5 cellular contexts compared by ENCODE assay signal in genomic region chr3:27424812-27425521, GRCh38. TPM values are rescaled to one million over a fixed set of nuclear protein-coding genes. Genes with fewer than 3 reads are reported as not detected.
DNase-seq lines count a peak whose midpoint lies in the region; ATAC-seq, FAIRE-seq and TF ChIP-seq lines count a peak whose summit lies in the region.
"Not testable (repeated sequence)": the region's sequence is repeated elsewhere in the genome, so short reads cannot be mapped to it uniquely, and the experiment has no call there.

No MANE protein-coding gene starts in this region.

- CTCF ChIA-PET in H1 (lab: Charles Lee; ENCODE audit: partially characterized antibody) = interaction anchor here (0.6 to 0.9 kb wide), 2 partner anchors 15 to 234 kb away, joined by 3 read pairs; no protein-coding TSS in a partner anchor
- CTCF ChIA-PET in HepG2 (lab: Yijun Ruan, JAX; ENCODE audit: low intra/inter-chr PET ratio, low total read pairs) = not testable (repeated sequence)

- not testable (repeated sequence) for H3K23me2 ChIP-seq in H1 (ENCODE audit: low read depth, low read length)

- H3K79me1 ChIP-seq in H1 (ENCODE audit: low read depth, low read length) = not testable (repeated sequence)

- not testable (repeated sequence) for H3K23ac ChIP-seq in H1 (ENCODE audit: insufficient read length)

- not testable (repeated sequence) for H3K4me3 Mint-ChIP-seq in HFFc6

- not testable (repeated sequence) for H2AFZ ChIP-seq in H1 (ENCODE audit: low read length); HepG2 (ENCODE audit: low read length)

- not testable (repeated sequence) for H3K56ac ChIP-seq in H1 (replicated peaks; ENCODE audit: insufficient read length, low read depth, low read length)

- not testable (repeated sequence) for H3K9ac ChIP-seq in H1 (replicated peaks in 1 of 4; ENCODE audit: extremely low read depth in 1 of 4, low read depth in 3 of 4, low read length in 3 of 4); HepG2 (ENCODE audit: insufficient read depth, low read depth, low read length)

- FAIRE-seq in H1 (lab: Jason Lieb, UNC); HepG2 (lab: Jason Lieb, UNC): not testable (repeated sequence)

- H3K36me3 ChIP-seq in H1 (ENCODE audit: control insufficient read depth in 2 of 4, insufficient read depth in 4 of 4, low read length in 3 of 4) (peaks cover 0 to 42% (median 25%) of the 10 kb centered on the region in 4 experiments; a peak in 7 of 8 replicates), HepG2 (replicated peaks in 1 of 2; ENCODE audit: control insufficient read depth in 1 of 2, insufficient read depth in 2 of 2, low read length in 2 of 2) (peaks cover 5 to 33% of the 10 kb centered on the region in 2 experiments), psoas muscle (ENCODE audit: insufficient read depth in 1 of 2, low read depth in 1 of 2) (peaks cover 0 to 47% of the 10 kb centered on the region in 2 donors)

- intact Hi-C loops in HepG2 (cut with micrococcal nuclease; ENCODE audit: unreplicated experiment) = not testable (repeated sequence)
- intact Hi-C loops in psoas muscle (cut with DNase I) = loop anchor here in 1 of 2 donors (5.0 kb wide), 1 partner anchor 63 kb away; no protein-coding TSS in a partner anchor

- H3K27ac ChIP-seq in H1 (ENCODE audit: low read depth, low read length); HepG2 (ENCODE audit: extremely low read length, insufficient read depth, low read length): not testable (repeated sequence)
- H3K27ac ChIP-seq in psoas muscle = peak overlapping the region; percentile 54

- not testable (repeated sequence) for H3K14ac ChIP-seq in H1 (ENCODE audit: insufficient read length)

- peak overlapping the region; percentile 58 for H3K27ac Mint-ChIP-seq in HFFc6

- not testable (repeated sequence) for H3K18ac ChIP-seq in H1 (ENCODE audit: extremely low read depth, low read length)

- H3K4ac ChIP-seq in H1 (replicated peaks; ENCODE audit: insufficient read length, low read depth, low read length) = not testable (repeated sequence)

- TF ChIP-seq POLR2A in H1 (IDR thresholded peaks at IDR 0.05; ENCODE audit: control extremely low read depth in 1 of 2, low read depth in 2 of 2, low read length in 2 of 2); HepG2 (IDR thresholded peaks at IDR 0.05; ENCODE audit: insufficient read depth in 1 of 2, low read depth in 2 of 2, low read length in 2 of 2): not testable (repeated sequence)

- H2AK5ac ChIP-seq in H1 (ENCODE audit: low read depth, low read length) = not testable (repeated sequence)

- H3K4me1 ChIP-seq in H1 (replicated peaks in 1 of 4; ENCODE audit: control insufficient read depth in 3 of 4, insufficient read depth in 4 of 4, low read length in 3 of 4); HepG2 (ENCODE audit: insufficient read depth, low read length): not testable (repeated sequence)
- H3K4me1 ChIP-seq in psoas muscle = peaks cover 22% of the 10 kb centered on the region

- WGBS in H1 (ENCODE audit: extremely low coverage in 1 of 2, insufficient coverage in 1 of 2, insufficient read length in 1 of 2, insufficient replicate concordance in 2 of 2, low coverage in 1 of 2, low lambda C conversion rate in 2 of 2, missing lambda C conversion rate in 1 of 2), 2 experiments = 89% methylated on average over 11 of the region's 13 CpGs; no CpG with 5 or more reads in 1 of the 2 experiments
- WGBS in HepG2 (ENCODE audit: low lambda C conversion rate) = 98% methylated on average over 13 of the region's 13 CpGs
- WGBS in psoas muscle, 3 donors = 78 to 89% (median 85%) methylated on average over 12 to 13 of the region's 13 CpGs

- not testable (repeated sequence) for H2BK20ac ChIP-seq in H1 (ENCODE audit: low read length)

- not testable (repeated sequence) for H3K4me3 ChIP-seq in H1 (ENCODE audit: extremely low read depth in 1 of 4, insufficient read depth in 2 of 4, low read depth in 3 of 4, low read length in 4 of 4); HepG2 (replicated peaks in 1 of 3; ENCODE audit: insufficient read depth in 1 of 3, low read depth in 2 of 3, low read length in 3 of 3); psoas muscle

- in situ Hi-C loops in HepG2 (cut with HindIII; ENCODE audit: extremely low pct_ligation_motif_present, low pct_unique_long_range_greater_than_20kb) = not testable (repeated sequence)

- DNase-seq in HFFc6; H1 (ENCODE audit: low read depth in 1 of 2, low spot score in 2 of 2); HepG2 (ENCODE audit: low spot score); psoas muscle: not testable (repeated sequence)
- DNase-seq in LHCN-M2 (ENCODE audit: low read depth) = peak; percentile 4

- POLR2A ChIA-PET in H1 (lab: Charles Lee; ENCODE audit: partially characterized antibody); HepG2 (lab: Yijun Ruan, JAX): not testable (repeated sequence)

- not testable (repeated sequence) for H4K5ac ChIP-seq in H1 (ENCODE audit: insufficient read length, low read depth, low read length)

- ATAC-seq in HepG2 = not testable (repeated sequence)
- ATAC-seq in psoas muscle = peak in 1 of 4 donors; percentile 25

- TF ChIP-seq CTCF in HFFc6 (IDR thresholded peaks at IDR 0.05); H1 (IDR thresholded peaks at IDR 0.05; ENCODE audit: control extremely low read depth in 1 of 3, insufficient read depth in 1 of 3, low read depth in 1 of 3, low read length in 3 of 3); HepG2 (CRISPR knock-in tag; IDR thresholded peaks at IDR 0.05); psoas muscle (IDR thresholded peaks at IDR 0.05): not testable (repeated sequence)

- not testable (repeated sequence) for H4K20me1 ChIP-seq in H1 (replicated peaks in 1 of 2; ENCODE audit: control insufficient read depth in 1 of 2, insufficient read depth in 2 of 2, low read length in 2 of 2); HepG2 (ENCODE audit: insufficient read depth, low read length)

- not testable (repeated sequence) for BruUV-seq in HepG2 (replicated peaks; lab: Mats Ljungman, UMichigan)

- H3K79me2 ChIP-seq in H1 (ENCODE audit: control insufficient read depth in 1 of 2, insufficient read depth in 2 of 2, low read length in 2 of 2); HepG2 (ENCODE audit: insufficient read depth, low read length): not testable (repeated sequence)

- not testable (repeated sequence) for TF ChIP-seq RAD21 in H1 (IDR thresholded peaks at IDR 0.05 in 1 of 2, conservative IDR thresholded peaks at IDR 0.05 in 1 of 2; ENCODE audit: low read depth in 2 of 2, low read length in 2 of 2); HepG2 (CRISPR knock-in tag; IDR thresholded peaks at IDR 0.05)

- not testable (repeated sequence) for H2BK120ac ChIP-seq in H1 (replicated peaks; ENCODE audit: low read depth, low read length)

- H3K27me3 Mint-ChIP-seq in HFFc6 (ENCODE audit: insufficient read depth) = not testable (repeated sequence)

- not testable (repeated sequence) for H2BK12ac ChIP-seq in H1 (ENCODE audit: low read depth, low read length)

- not testable (repeated sequence) for H2BK15ac ChIP-seq in H1 (ENCODE audit: low read length)

- H4K8ac ChIP-seq in H1 (ENCODE audit: extremely low read depth, insufficient read depth, low read length) = not testable (repeated sequence)

- peaks cover 46% of the 10 kb centered on the region for H3K36me3 Mint-ChIP-seq in HFFc6 (ENCODE audit: low read depth)

- not testable (repeated sequence) for H3K27me3 ChIP-seq in H1 (replicated peaks in 1 of 4; ENCODE audit: control insufficient read depth in 3 of 4, extremely low read depth in 1 of 4, insufficient read depth in 3 of 4, low read length in 3 of 4); HepG2 (ENCODE audit: control insufficient read depth in 1 of 2, insufficient read depth in 2 of 2, low read length in 2 of 2); psoas muscle (ENCODE audit: insufficient read depth in 3 of 3, low read length in 2 of 3)

- peaks cover 39% of the 10 kb centered on the region for H3K4me1 Mint-ChIP-seq in HFFc6 (ENCODE audit: low read depth)

- H3K9me3 Mint-ChIP-seq in HFFc6 = not testable (repeated sequence)

- not testable (repeated sequence) for H2BK5ac ChIP-seq in H1 (ENCODE audit: low read depth, low read length)

- not testable (repeated sequence) for H3K9me3 ChIP-seq in H1 (ENCODE audit: insufficient read depth in 2 of 2, low read depth in 1 of 2, low read length in 1 of 2); HepG2 (ENCODE audit: low read length); psoas muscle

- H4K91ac ChIP-seq in H1 (replicated peaks; ENCODE audit: insufficient read length, low read length) = not testable (repeated sequence)

- not testable (repeated sequence) for TF ChIP-seq EP300 in H1 (IDR thresholded peaks at IDR 0.05; ENCODE audit: borderline replicate concordance in 1 of 2, low read depth in 2 of 2, low read length in 2 of 2); HepG2 (IDR thresholded peaks at IDR 0.05; ENCODE audit: low read depth in 2 of 2, low read length in 2 of 2); HepG2 (CRISPR knock-in tag; IDR thresholded peaks at IDR 0.05; ENCODE audit: borderline replicate concordance)

- H3K4me2 ChIP-seq in H1 (ENCODE audit: insufficient read depth in 1 of 2, low read depth in 2 of 2, low read length in 2 of 2); HepG2 (ENCODE audit: low read depth, low read length): not testable (repeated sequence)

RNA-seq across cellular contexts. Expression of gene NEK10, which starts 55.8 kb away (rescaled TPM):
- 1 to 10 TPM; 5.2 to 9.5 (median 6.5) TPM for total RNA-seq in HFFc6 (2021; fragmentation: NEBNext Ultra II Directional; extraction: Animal tissue kit (Norgen Biotek cat#: 25700))
- total RNA-seq in LHCN-M2 (2014; rRNA removed) (4.9 and 5.7 TPM in 2 replicates), HepG2 (2016; rRNA removed; fragmentation: Illumina TruSeq; extraction: Trizol) (14.2 and 15.0 TPM in 2 replicates), psoas muscle (10 to 100 TPM in 1 of 4 donors, 1 to 10 TPM in 3; 5.0 to 16.6 (median 6.4) TPM)
- 2.2 TPM for polyA plus RNA-seq in LHCN-M2 (2012)
- 0.50 and 0.84 TPM in 2 replicates for total RNA-seq in H1 (2021; fragmentation: NEBNext Ultra II Directional; extraction: Animal tissue kit (Norgen Biotek cat#: 25700))
- polyA plus RNA-seq in H1 (2011; rRNA removed) (0.18 and 0.24 TPM in 2 replicates), HepG2 (2011; rRNA removed) (2.3 and 2.8 TPM in 2 replicates), psoas muscle (1 to 10 TPM in 2 of 3 donors, under 1 TPM in 1; 0.44 to 4.1 (median 1.3) TPM)
- 0.22 TPM for polyA plus RNA-seq in H1 (2011; cell fraction: cytosol; rRNA removed)
- 0.51 TPM for polyA plus RNA-seq in H1 (2011; cell fraction: nucleus; rRNA removed)
- polyA plus RNA-seq in H1 (2012, experiment 1 of 2) = 0.28 to 0.76 TPM (median 0.46 TPM) in 4 replicates
- not detected for polyA plus RNA-seq in H1 (2012, experiment 2 of 2)
- 0.34 TPM for polyA plus RNA-seq in H1 (2013, experiment 1 of 2)
- polyA plus RNA-seq in H1 (2013, experiment 2 of 2) = 0.26 TPM
- 1.6 and 2.1 TPM in 2 replicates for polyA minus RNA-seq in H1 (2011; rRNA and poly(A)+ RNA removed)
- polyA minus RNA-seq in H1 (2011; cell fraction: cytosol; rRNA and poly(A)+ RNA removed) = not detected
- 2.3 TPM for polyA minus RNA-seq in H1 (2011; cell fraction: nucleus; rRNA and poly(A)+ RNA removed)
- 10.7 and 11.1 TPM in 2 replicates for total RNA-seq in HepG2 (2016; cell fraction: cytosol; rRNA removed; fragmentation: Illumina TruSeq; extraction: Trizol; ENCODE audit: low read depth)
- total RNA-seq in HepG2 (2016; cell fraction: insoluble cytoplasmic fraction; rRNA removed; fragmentation: Illumina TruSeq; extraction: Trizol) = 13.1 and 15.6 TPM in 2 replicates
- total RNA-seq in HepG2 (2016; cell fraction: membrane; rRNA removed; fragmentation: Illumina TruSeq; extraction: Trizol) = 6.9 and 9.2 TPM in 2 replicates
- 33.9 and 37.7 TPM in 2 replicates for total RNA-seq in HepG2 (2016; cell fraction: nucleus; rRNA removed; fragmentation: Illumina TruSeq; extraction: Trizol)
- 1.3 TPM in 2 replicates for polyA plus RNA-seq in HepG2 (2011; cell fraction: cytosol; rRNA removed)
- 4.3 and 4.4 TPM in 2 replicates for polyA plus RNA-seq in HepG2 (2011; cell fraction: nucleus; rRNA removed)
- polyA plus RNA-seq in HepG2 (2012) = 3.2 and 3.8 TPM in 2 replicates
- polyA plus RNA-seq in HepG2 (2016; cell fraction: cytosol; fragmentation: Illumina TruSeq; extraction: Trizol; ENCODE audit: low read depth) = 0.54 and 0.58 TPM in 2 replicates
- 4.4 and 4.9 TPM in 2 replicates for polyA plus RNA-seq in HepG2 (2016; cell fraction: insoluble cytoplasmic fraction; fragmentation: Illumina TruSeq; extraction: Trizol; ENCODE audit: low read depth)
- polyA plus RNA-seq in HepG2 (2016; cell fraction: membrane; fragmentation: Illumina TruSeq; extraction: Trizol; ENCODE audit: low read depth) = 1.8 and 1.9 TPM in 2 replicates
- polyA plus RNA-seq in HepG2 (2016; cell fraction: nucleus; fragmentation: Illumina TruSeq; extraction: Trizol; ENCODE audit: insufficient read depth, low read depth) = 10.4 and 12.9 TPM in 2 replicates
- polyA minus RNA-seq in HepG2 (2011; rRNA and poly(A)+ RNA removed; ENCODE audit: low replicate concordance) = 2.6 and 3.5 TPM in 2 replicates
- 1.8 and 3.3 TPM in 2 replicates for polyA minus RNA-seq in HepG2 (2011; cell fraction: cytosol; rRNA and poly(A)+ RNA removed)
- polyA minus RNA-seq in HepG2 (2011; cell fraction: nucleus; rRNA and poly(A)+ RNA removed) = 32.0 and 40.3 TPM in 2 replicates

RNA-seq across cellular contexts. Expression of gene SLC4A7, which starts 59.2 kb away (rescaled TPM):
- total RNA-seq in HFFc6 (2021; fragmentation: NEBNext Ultra II Directional; extraction: Animal tissue kit (Norgen Biotek cat#: 25700)) = 10 to 100 TPM; 42.6 to 58.8 (median 51.7) TPM
- total RNA-seq in LHCN-M2 (2014; rRNA removed) (58.7 and 62.6 TPM in 2 replicates), HepG2 (2016; rRNA removed; fragmentation: Illumina TruSeq; extraction: Trizol) (34.0 and 43.8 TPM in 2 replicates), psoas muscle (10 to 100 TPM; 13.3 to 26.6 (median 16.8) TPM)
- polyA plus RNA-seq in LHCN-M2 (2012) = 11.1 TPM
- 66.6 and 70.5 TPM in 2 replicates for total RNA-seq in H1 (2021; fragmentation: NEBNext Ultra II Directional; extraction: Animal tissue kit (Norgen Biotek cat#: 25700))
- polyA plus RNA-seq in H1 (2011; rRNA removed) (9.2 and 14.9 TPM in 2 replicates), HepG2 (2011; rRNA removed) (11.5 and 16.4 TPM in 2 replicates), psoas muscle (1 to 10 TPM; 1.4 to 3.1 (median 1.9) TPM)
- polyA plus RNA-seq in H1 (2011; cell fraction: cytosol; rRNA removed) = 15.3 TPM
- polyA plus RNA-seq in H1 (2011; cell fraction: nucleus; rRNA removed) = 10.9 TPM
- polyA plus RNA-seq in H1 (2012, experiment 1 of 2) = 24.1 to 37.0 TPM (median 29.4 TPM) in 4 replicates
- 1.8 TPM for polyA plus RNA-seq in H1 (2012, experiment 2 of 2)
- 105 TPM for polyA plus RNA-seq in H1 (2013, experiment 1 of 2)
- polyA plus RNA-seq in H1 (2013, experiment 2 of 2) = 100 TPM
- polyA minus RNA-seq in H1 (2011; rRNA and poly(A)+ RNA removed) = 55.3 and 87.5 TPM in 2 replicates
- polyA minus RNA-seq in H1 (2011; cell fraction: cytosol; rRNA and poly(A)+ RNA removed) = 91.1 TPM
- polyA minus RNA-seq in H1 (2011; cell fraction: nucleus; rRNA and poly(A)+ RNA removed) = 115 TPM
- total RNA-seq in HepG2 (2016; cell fraction: cytosol; rRNA removed; fragmentation: Illumina TruSeq; extraction: Trizol; ENCODE audit: low read depth) = 34.8 and 42.1 TPM in 2 replicates
- 29.3 and 44.3 TPM in 2 replicates for total RNA-seq in HepG2 (2016; cell fraction: insoluble cytoplasmic fraction; rRNA removed; fragmentation: Illumina TruSeq; extraction: Trizol)
- 28.7 and 35.6 TPM in 2 replicates for total RNA-seq in HepG2 (2016; cell fraction: membrane; rRNA removed; fragmentation: Illumina TruSeq; extraction: Trizol)
- 71.7 and 82.7 TPM in 2 replicates for total RNA-seq in HepG2 (2016; cell fraction: nucleus; rRNA removed; fragmentation: Illumina TruSeq; extraction: Trizol)
- polyA plus RNA-seq in HepG2 (2011; cell fraction: cytosol; rRNA removed) = 4.3 and 6.6 TPM in 2 replicates
- 25.4 and 28.4 TPM in 2 replicates for polyA plus RNA-seq in HepG2 (2011; cell fraction: nucleus; rRNA removed)
- 17.0 and 18.8 TPM in 2 replicates for polyA plus RNA-seq in HepG2 (2012)
- 0.26 and 0.35 TPM in 2 replicates for polyA plus RNA-seq in HepG2 (2016; cell fraction: cytosol; fragmentation: Illumina TruSeq; extraction: Trizol; ENCODE audit: low read depth)
- 5.9 and 6.7 TPM in 2 replicates for polyA plus RNA-seq in HepG2 (2016; cell fraction: insoluble cytoplasmic fraction; fragmentation: Illumina TruSeq; extraction: Trizol; ENCODE audit: low read depth)
- polyA plus RNA-seq in HepG2 (2016; cell fraction: membrane; fragmentation: Illumina TruSeq; extraction: Trizol; ENCODE audit: low read depth) = 0.84 and 1.2 TPM in 2 replicates
- polyA plus RNA-seq in HepG2 (2016; cell fraction: nucleus; fragmentation: Illumina TruSeq; extraction: Trizol; ENCODE audit: insufficient read depth, low read depth) = 35.5 and 37.9 TPM in 2 replicates
- polyA minus RNA-seq in HepG2 (2011; rRNA and poly(A)+ RNA removed; ENCODE audit: low replicate concordance) = 15.4 and 26.8 TPM in 2 replicates
- 51.8 and 52.8 TPM in 2 replicates for polyA minus RNA-seq in HepG2 (2011; cell fraction: cytosol; rRNA and poly(A)+ RNA removed)
- polyA minus RNA-seq in HepG2 (2011; cell fraction: nucleus; rRNA and poly(A)+ RNA removed) = 130 and 149 TPM in 2 replicates
